8 cellular contexts compared by ENCODE assay signal in the genomic region with DNA sequence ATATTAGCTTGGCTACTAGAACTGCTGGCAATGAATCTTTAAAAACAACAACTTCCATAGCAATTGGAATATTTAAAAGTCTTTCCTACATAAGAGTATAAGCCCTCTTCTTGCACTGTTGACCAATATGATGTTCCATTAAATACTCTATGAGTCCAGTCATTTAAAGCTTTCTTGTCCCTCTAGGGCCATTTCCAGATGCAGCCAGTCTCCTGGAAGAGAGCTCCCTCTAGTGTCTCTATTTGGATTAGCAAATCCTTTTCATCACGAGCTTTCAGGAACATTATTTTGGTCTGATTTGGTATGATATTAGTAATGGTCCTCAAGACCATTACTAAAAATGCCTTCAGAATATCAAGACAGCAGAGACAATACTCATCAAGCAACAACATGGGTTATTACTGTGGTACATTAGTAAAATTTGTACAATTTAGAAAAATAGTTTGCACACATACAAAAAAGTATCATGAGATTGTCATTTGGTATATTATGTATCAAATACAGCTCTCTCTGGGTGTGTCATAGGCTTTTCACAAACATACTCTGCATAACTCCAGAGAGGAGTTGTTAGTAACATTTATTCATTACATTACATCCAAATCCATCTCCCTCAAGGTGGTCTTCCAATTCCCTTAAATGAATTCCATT.
DNase-seq lines count a peak whose midpoint lies in the region; ATAC-seq and TF ChIP-seq lines count a peak whose summit lies in the region.

No MANE protein-coding gene starts in this region.

- H3K36me3 ChIP-seq in DOHH2 (ENCODE audit: control insufficient read depth, low read length) (no peaks in the 10 kb centered on the region), HCT116 (ENCODE audit: control insufficient read depth in 1 of 2, insufficient read depth in 2 of 2, low read length in 2 of 2) (no peaks in the 10 kb centered on the region), prostate gland (no peaks in the 10 kb centered on the region)

- no peak overlapping the region for H3K4me3 ChIP-seq in DOHH2 (ENCODE audit: low read length)
- H3K4me3 ChIP-seq in HCT116 (replicated peaks in 1 of 2; ENCODE audit: low read depth in 1 of 2, low read length in 2 of 2) = no peak overlapping the region
- H3K4me3 ChIP-seq in fibroblast of mammary gland (ENCODE audit: control insufficient read depth, low read depth, low read length) = no peak overlapping the region
- H3K4me3 ChIP-seq in prostate gland = no peak overlapping the region

- peak; percentile 39 for DNase-seq in HCT116 (ENCODE audit: low read depth, low spot score)
- DNase-seq in RKO (ENCODE audit: low spot score) = peak; percentile 66
- peak; percentile 72 for DNase-seq in fibroblast of mammary gland (ENCODE audit: low read depth)
- no peak for DNase-seq in prostate gland (ENCODE audit: low spot score)
- no peak for DNase-seq in stimulated activated CD8-positive, alpha-beta memory T cell treated with anti-CD3 and anti-CD28 coated beads, Interleukin-4, amount 100 ng/mL, for 48 hours
- no peak for DNase-seq in stimulated activated naive CD4-positive, alpha-beta T cell treated with Interleukin-2 at 50 U/mL for 16 hours (lab: John Stamatoyannopoulos, UW)

- no peak overlapping the region for H3K9ac ChIP-seq in HCT116 (ENCODE audit: low read length)

- TF ChIP-seq POLR2A in HCT116 (IDR thresholded peaks at IDR 0.05; ENCODE audit: borderline replicate concordance, extremely low read depth, insufficient read depth, insufficient read length) (no peak), prostate gland (IDR thresholded peaks at IDR 0.05) (no peak)

- H3K9me2 ChIP-seq in DOHH2 (replicated peaks; ENCODE audit: control insufficient read depth, low read length) (no peaks in the 10 kb centered on the region), HCT116 (ENCODE audit: insufficient read depth) (no peaks in the 10 kb centered on the region)

- H3K4me1 ChIP-seq in DOHH2 (ENCODE audit: control insufficient read depth, low read length) (no peaks in the 10 kb centered on the region), HCT116 (ENCODE audit: control insufficient read depth in 1 of 2, insufficient read depth in 2 of 2, low read length in 2 of 2) (no peaks in the 10 kb centered on the region), prostate gland (replicated peaks) (no peaks in the 10 kb centered on the region)

- ATAC-seq in HCT116 = peak; percentile 65
- no peak for ATAC-seq in GM21526 (IDR thresholded peaks at IDR 0.05; ENCODE audit: low FRiP score, unreplicated experiment)

- TF ChIP-seq CTCF in DOHH2 (IDR thresholded peaks at IDR 0.05; ENCODE audit: low read depth, low read length, poor library complexity, severe bottlenecking) (peak; percentile 80), HCT116 (IDR thresholded peaks at IDR 0.05 in 2 of 3, conservative IDR thresholded peaks at IDR 0.05 in 1 of 3; ENCODE audit: borderline replicate concordance in 1 of 3, insufficient read depth in 1 of 3, low read depth in 2 of 3, low read length in 2 of 3) (peak; percentile 55 to 87 (median 76); a peak in 5 of 6 replicates), fibroblast of mammary gland (conservative IDR thresholded peaks at IDR 0.05; ENCODE audit: control insufficient read depth, insufficient read depth, low read depth, low read length) (peak; percentile 93), prostate gland (IDR thresholded peaks at IDR 0.05) (peak in 3 of 4 experiments; percentile 56 to 61 (median 57))

- intact Hi-C loops in HCT116 (cut with micrococcal nuclease) (loop anchor here (1.0 kb wide), 3 partner anchors 151 to 366 kb away; no protein-coding TSS in a partner anchor), prostate gland (cut with DNase I) (loop anchor here (5.0 kb wide), 2 partner anchors 157 to 367 kb away; no protein-coding TSS in a partner anchor)

- POLR2A ChIA-PET in HCT116 (lab: Charles Lee) = interaction anchor here (0.9 to 1.3 kb wide), 2 partner anchors 17 to 156 kb away, joined by 3 to 6 read pairs; no protein-coding TSS in a partner anchor

- CTCF ChIA-PET in HCT116 (lab: Charles Lee) = interaction anchor here (0.6 to 3.6 kb wide), 31 partner anchors 12 to 834 kb away, joined by 3 to 173 read pairs (median 4); a partner anchor contains a TSS

- no peak overlapping the region for H3K27ac ChIP-seq in DOHH2 (ENCODE audit: low read depth, low read length)
- H3K27ac ChIP-seq in HCT116 (ENCODE audit: low read depth, low read length) = no peak overlapping the region
- H3K27ac ChIP-seq in prostate gland = no peak overlapping the region

- BruUV-seq in HCT116 (replicated peaks; lab: Mats Ljungman, UMichigan) = no TSS peak

- RAD21 ChIA-PET in HCT116 (lab: Charles Lee; ENCODE audit: low non-redundant PET in 1 of 2, low total read pairs in 2 of 2, uncharacterized antibody in 2 of 2, unreplicated experiment in 2 of 2) = interaction anchor here (0.7 to 2.4 kb wide), 5 partner anchors 155 to 367 kb away, joined by 4 to 21 read pairs (median 5); no protein-coding TSS in a partner anchor

- 68% methylated on average over 1 of the region's 1 CpG for WGBS in prostate gland

- H3K79me2 ChIP-seq in DOHH2 (ENCODE audit: control insufficient read depth, low read length) (no peaks in the 10 kb centered on the region), HCT116 (ENCODE audit: insufficient read depth, low read length) (no peaks in the 10 kb centered on the region)

- H3F3A ChIP-seq in DOHH2 (ENCODE audit: control insufficient read depth, insufficient read depth) = no peaks in the 10 kb centered on the region

- no peak overlapping the region for H3K4me2 ChIP-seq in DOHH2 (ENCODE audit: low read length)
- H3K4me2 ChIP-seq in HCT116 (ENCODE audit: low read length) = no peak overlapping the region

- TF ChIP-seq RAD21 in HCT116 (IDR thresholded peaks at IDR 0.05; ENCODE audit: low read depth) = peak; percentile 80

- no peaks in the 10 kb centered on the region for H3K27me3 ChIP-seq in DOHH2 (ENCODE audit: control insufficient read depth, low read length)
- no peaks in the 10 kb centered on the region for H3K27me3 ChIP-seq in HCT116 (ENCODE audit: insufficient read depth, low read length)
- no peaks in the 10 kb centered on the region for H3K27me3 ChIP-seq in prostate gland (replicated peaks; ENCODE audit: insufficient read depth)

- no peaks in the 10 kb centered on the region for H4K20me1 ChIP-seq in DOHH2 (ENCODE audit: control insufficient read depth, insufficient read depth, low read depth, low read length)
- H4K20me1 ChIP-seq in HCT116 (ENCODE audit: insufficient read depth) = no peaks in the 10 kb centered on the region

- H2AFZ ChIP-seq in HCT116 (ENCODE audit: low read depth, low read length, poor library complexity, severe bottlenecking) = no peak overlapping the region

- H3K9me3 ChIP-seq in DOHH2 (ENCODE audit: control insufficient read depth, insufficient read depth, low read length) = no peaks in the 10 kb centered on the region
- no peaks in the 10 kb centered on the region for H3K9me3 ChIP-seq in HCT116 (ENCODE audit: control insufficient read depth in 1 of 2, insufficient read depth in 1 of 2, low read depth in 1 of 2, low read length in 2 of 2)
- H3K9me3 ChIP-seq in prostate gland = no peaks in the 10 kb centered on the region

TF ChIP-seq in HCT116, 20 proteins besides CTCF, POLR2A, EP300 and RAD21:
- TF ChIP-seq SP1 (IDR thresholded peaks at IDR 0.05; ENCODE audit: low read depth) (no peak), TCF7L2 (IDR thresholded peaks at IDR 0.05; ENCODE audit: borderline replicate concordance, extremely low read depth, insufficient read depth, insufficient read length) (no peak)

Comparison
In these comparisons a context has a peak if more than half of its experiments do, and no peak if none do; other contexts are left out.
1. DNase-seq: peak in HCT116 (single experiment), RKO (single experiment) and fibroblast of mammary gland (single experiment); none in prostate gland (single experiment), stimulated activated CD8-positive, alpha-beta memory T cell treated with anti-CD3 and anti-CD28 coated beads, Interleukin-4, amount 100 ng/mL, for 48 hours (single experiment) and stimulated activated naive CD4-positive, alpha-beta T cell treated with Interleukin-2 at 50 U/mL for 16 hours (single experiment).
2. Peak in every context shown above with its lines, with median percentiles within 50 percentile points of each other: CTCF ChIP-seq.